29 cellular contexts compared by ENCODE assay signal in genomic region chr10:8520382-8520781, GRCh38.
DNase-seq lines count a peak whose midpoint lies in the region; ATAC-seq, FAIRE-seq and TF ChIP-seq lines count a peak whose summit lies in the region.
"Had no signal": no experiment of that assay in that cellular context is flagged by ENCODE, and none has a peak within 500 bp of the region (broad histone marks: within the 10 kb centered on the region; RNA-seq: fewer than 3 reads in every experiment).

No MANE protein-coding gene starts in this region.

- no peaks in the 10 kb centered on the region for H3F3A ChIP-seq in MM.1S (ENCODE audit: insufficient read depth, low read length)

- no peak overlapping the region for H3K14ac ChIP-seq in H1 (ENCODE audit: insufficient read length)

- ATAC-seq in HG02798 (IDR thresholded peaks at IDR 0.05; ENCODE audit: poor library complexity, unreplicated experiment) = no peak
- ATAC-seq in naive thymus-derived CD4-positive, alpha-beta T cell = no peak
- ATAC-seq: heart left ventricle, Right ventricle myocardium inferior had no signal

- no peak overlapping the region for H2BK12ac ChIP-seq in H1 (ENCODE audit: low read depth, low read length)

- H2BK15ac ChIP-seq in H1 (ENCODE audit: low read length) = no peak overlapping the region

- no peak overlapping the region for H2BK120ac ChIP-seq in H1 (replicated peaks; ENCODE audit: low read depth, low read length)

- no peak overlapping the region for H2BK5ac ChIP-seq in H1 (ENCODE audit: low read depth, low read length)

- POLR2A ChIA-PET in H1 (lab: Charles Lee; ENCODE audit: partially characterized antibody) = no interaction called here
- POLR2A ChIA-PET in naive thymus-derived CD4-positive, alpha-beta T cell (lab: Charles Lee) = no interaction called here

- H3K4me3 ChIP-seq in GM12864 (ENCODE audit: low read depth, low read length) (no peak overlapping the region), MM.1S (ENCODE audit: low read length) (no peak overlapping the region), H1 (ENCODE audit: extremely low read depth in 1 of 4, insufficient read depth in 2 of 4, low read depth in 3 of 4, low read length in 4 of 4) (no peak overlapping the region), parathyroid adenoma (ENCODE audit: low read depth, low read length) (no peak overlapping the region)
- no peak overlapping the region for H3K4me3 ChIP-seq in naive thymus-derived CD4-positive, alpha-beta T cell (ENCODE audit: low read length)
- H3K4me3 ChIP-seq: heart left ventricle, lung, testis, uterus had no signal

- FAIRE-seq in H1 (lab: Jason Lieb, UNC) = no peak
- FAIRE-seq: G401.6 had no signal

- H3K23ac ChIP-seq in H1 (ENCODE audit: insufficient read length) = no peak overlapping the region

- no peak overlapping the region for H3K27ac ChIP-seq in MM.1S (ENCODE audit: low read length)
- H3K27ac ChIP-seq in H1 (ENCODE audit: low read depth, low read length) = no peak overlapping the region
- H3K27ac ChIP-seq in parathyroid adenoma = no peak overlapping the region
- no peak overlapping the region for H3K27ac ChIP-seq in naive thymus-derived CD4-positive, alpha-beta T cell (ENCODE audit: low read depth, low read length)
- H3K27ac ChIP-seq: heart left ventricle, testis, uterus, VCaP had no signal

- H3K4ac ChIP-seq in H1 (replicated peaks; ENCODE audit: insufficient read length, low read depth, low read length) = no peak overlapping the region

- no peaks in the 10 kb centered on the region for H3K4me1 Mint-ChIP-seq in naive thymus-derived CD4-positive, alpha-beta T cell
- H3K4me1 Mint-ChIP-seq: CD8-positive, alpha-beta memory T cell had no signal

- no peak overlapping the region for H3K4me2 ChIP-seq in MM.1S (ENCODE audit: low read depth, low read length)
- H3K4me2 ChIP-seq in H1 (ENCODE audit: insufficient read depth in 1 of 2, low read depth in 2 of 2, low read length in 2 of 2) = no peak overlapping the region
- H3K4me2 ChIP-seq in parathyroid adenoma (ENCODE audit: low read length) = no peak overlapping the region

- H3K4me1 ChIP-seq in MM.1S (ENCODE audit: low read length) (no peaks in the 10 kb centered on the region), H1 (replicated peaks in 1 of 4; ENCODE audit: control insufficient read depth in 3 of 4, insufficient read depth in 4 of 4, low read length in 3 of 4) (no peaks in the 10 kb centered on the region; a peak in 3 of 7 replicates), parathyroid adenoma (no peaks in the 10 kb centered on the region)
- no peaks in the 10 kb centered on the region for H3K4me1 ChIP-seq in naive thymus-derived CD4-positive, alpha-beta T cell (ENCODE audit: control insufficient read depth in 2 of 2, insufficient read depth in 2 of 2, low read length in 2 of 2)
- H3K4me1 ChIP-seq: heart left ventricle, testis, uterus had no signal

- H4K5ac ChIP-seq in H1 (ENCODE audit: insufficient read length, low read depth, low read length) = no peak overlapping the region

- peaks cover 0 to 3% (median 0%) of the 10 kb centered on the region in 5 donors for H3K36me3 Mint-ChIP-seq in naive thymus-derived CD4-positive, alpha-beta T cell

- TF ChIP-seq EP300 in H1 (IDR thresholded peaks at IDR 0.05; ENCODE audit: borderline replicate concordance in 1 of 2, low read depth in 2 of 2, low read length in 2 of 2) = no peak

- peaks cover 2 to 9% (median 4%) of the 10 kb centered on the region in 5 donors for H3K27me3 Mint-ChIP-seq in naive thymus-derived CD4-positive, alpha-beta T cell

- H3K9me2 ChIP-seq in MM.1S (replicated peaks; ENCODE audit: insufficient read depth, low read length) = no peaks in the 10 kb centered on the region

- WGBS in H1 (ENCODE audit: extremely low coverage in 1 of 2, insufficient coverage in 1 of 2, insufficient read length in 1 of 2, insufficient replicate concordance in 2 of 2, low coverage in 1 of 2, low lambda C conversion rate in 2 of 2, missing lambda C conversion rate in 1 of 2), 2 experiments = 67% methylated on average over 2 of the region's 2 CpGs; no CpG with 5 or more reads in 1 of the 2 experiments

- TF ChIP-seq POLR2A in H1 (IDR thresholded peaks at IDR 0.05; ENCODE audit: control extremely low read depth in 1 of 2, low read depth in 2 of 2, low read length in 2 of 2) = no peak

- no peak overlapping the region for H3K4me3 Mint-ChIP-seq in naive thymus-derived CD4-positive, alpha-beta T cell
- H3K4me3 Mint-ChIP-seq: CD8-positive, alpha-beta memory T cell had no signal

- H4K8ac ChIP-seq in H1 (ENCODE audit: extremely low read depth, insufficient read depth, low read length) = no peak overlapping the region

- H3K27me3 ChIP-seq in MM.1S (replicated peaks; ENCODE audit: insufficient read depth, low read length) (no peaks in the 10 kb centered on the region), H1 (replicated peaks in 1 of 4; ENCODE audit: control insufficient read depth in 3 of 4, extremely low read depth in 1 of 4, insufficient read depth in 3 of 4, low read length in 3 of 4) (no peaks in the 10 kb centered on the region), parathyroid adenoma (ENCODE audit: control insufficient read depth, insufficient read depth, low read length) (no peaks in the 10 kb centered on the region)
- H3K27me3 ChIP-seq in naive thymus-derived CD4-positive, alpha-beta T cell (ENCODE audit: control insufficient read depth in 2 of 2, insufficient read depth in 2 of 2, low read length in 2 of 2) = no peaks in the 10 kb centered on the region
- H3K27me3 ChIP-seq: testis, uterus had no signal

- peak; percentile 42 to 44 for TF ChIP-seq RAD21 in H1 (IDR thresholded peaks at IDR 0.05 in 1 of 2, conservative IDR thresholded peaks at IDR 0.05 in 1 of 2; ENCODE audit: low read depth in 2 of 2, low read length in 2 of 2)

- H3K18ac ChIP-seq in H1 (ENCODE audit: extremely low read depth, low read length) = no peak overlapping the region

- peaks cover 0 to 10% (median 0%) of the 10 kb centered on the region in 11 donors for H3K9me3 Mint-ChIP-seq in naive thymus-derived CD4-positive, alpha-beta T cell

- no peaks in the 10 kb centered on the region for H3K23me2 ChIP-seq in H1 (ENCODE audit: low read depth, low read length)

- CTCF ChIA-PET in H1 (lab: Charles Lee; ENCODE audit: partially characterized antibody) = interaction anchor here (0.6 to 1.7 kb wide), 23 partner anchors 9 to 647 kb away, joined by 3 to 7 read pairs (median 4); no protein-coding TSS in a partner anchor
- CTCF ChIA-PET in naive thymus-derived CD4-positive, alpha-beta T cell (lab: Charles Lee) = no interaction called here

- H2BK20ac ChIP-seq in H1 (ENCODE audit: low read length) = no peak overlapping the region

- no peaks in the 10 kb centered on the region for H3K79me2 ChIP-seq in MM.1S (ENCODE audit: low read length)
- no peaks in the 10 kb centered on the region for H3K79me2 ChIP-seq in H1 (ENCODE audit: control insufficient read depth in 1 of 2, insufficient read depth in 2 of 2, low read length in 2 of 2)
- H3K79me2 ChIP-seq in parathyroid adenoma = no peaks in the 10 kb centered on the region

- no peaks in the 10 kb centered on the region for H3K79me1 ChIP-seq in H1 (ENCODE audit: low read depth, low read length)

- DNase-seq in GM12864 (ENCODE audit: low read depth) (no peak), MM.1S (no peak), H1 (ENCODE audit: low read depth in 1 of 2, low spot score in 2 of 2) (no peak), NCI-H1694 (lab: John Stamatoyannopoulos, UW) (no peak)
- DNase-seq in naive thymus-derived CD4-positive, alpha-beta T cell = no peak
- DNase-seq: activated CD4-positive, alpha-beta T cell treated with anti-CD3 and anti-CD28 coated beads for 48 hours; activated gamma-delta T cell; activated T-cell treated with anti-CD3 and anti-CD28 coated beads, Interleukin-2, amount 50 U/mL, for 1 hour; AML-193; CD8-positive, alpha-beta memory T cell; erythroblast; heart left ventricle; Karpas-422; MV-4-11; NCI-H1436 treated with DMSO at 0.1 percent for 48 hours; NCI-H2107; NCI-H446; NCI-H82; stimulated activated CD4-positive, alpha-beta T cell treated with anti-CD3 and anti-CD28 coated beads, Interleukin-15, amount 100 ng/mL, for 24 hours; stimulated activated naive CD4-positive, alpha-beta T cell treated with Interleukin-2 at 50 U/mL for 16 hours; testis; uterus had no signal

- H3K36me3 ChIP-seq in MM.1S (replicated peaks; ENCODE audit: insufficient read depth, low read length) (no peaks in the 10 kb centered on the region), H1 (ENCODE audit: control insufficient read depth in 2 of 4, insufficient read depth in 4 of 4, low read length in 3 of 4) (no peaks in the 10 kb centered on the region), parathyroid adenoma (ENCODE audit: control insufficient read depth, insufficient read depth, low read length) (no peaks in the 10 kb centered on the region)
- H3K36me3 ChIP-seq in naive thymus-derived CD4-positive, alpha-beta T cell (ENCODE audit: control insufficient read depth in 2 of 3, insufficient read depth in 3 of 3, low read length in 3 of 3) = no peaks in the 10 kb centered on the region
- H3K36me3 ChIP-seq: heart left ventricle, uterus had no signal

- H4K91ac ChIP-seq in H1 (replicated peaks; ENCODE audit: insufficient read length, low read length) = no peak overlapping the region

- H4K20me1 ChIP-seq in MM.1S (ENCODE audit: insufficient read depth, low read length) (no peaks in the 10 kb centered on the region), H1 (replicated peaks in 1 of 2; ENCODE audit: control insufficient read depth in 1 of 2, insufficient read depth in 2 of 2, low read length in 2 of 2) (no peaks in the 10 kb centered on the region)

- H3K9ac ChIP-seq in MM.1S (ENCODE audit: low read length) (no peak overlapping the region), H1 (replicated peaks in 1 of 4; ENCODE audit: extremely low read depth in 1 of 4, low read depth in 3 of 4, low read length in 3 of 4) (no peak overlapping the region), parathyroid adenoma (no peak overlapping the region)

- no peaks in the 10 kb centered on the region for H3K9me3 ChIP-seq in MM.1S (replicated peaks; ENCODE audit: insufficient read depth, low read length)
- H3K9me3 ChIP-seq in H1 (ENCODE audit: insufficient read depth in 2 of 2, low read depth in 1 of 2, low read length in 1 of 2) = no peaks in the 10 kb centered on the region
- no peaks in the 10 kb centered on the region for H3K9me3 ChIP-seq in parathyroid adenoma (ENCODE audit: control insufficient read depth, low read length)
- H3K9me3 ChIP-seq in naive thymus-derived CD4-positive, alpha-beta T cell (ENCODE audit: control insufficient read depth in 2 of 3, low read length in 3 of 3) = no peaks in the 10 kb centered on the region
- H3K9me3 ChIP-seq: heart left ventricle, testis, uterus had no signal

- TF ChIP-seq CTCF in GM12864 (IDR thresholded peaks at IDR 0.05; ENCODE audit: low read depth, low read length, missing control alignments) (peak; percentile 21), MM.1S (IDR thresholded peaks at IDR 0.05; ENCODE audit: low read length) (0 out of 2 replicates have a peak, but pooled peaks have one; percentile 14), H1 (IDR thresholded peaks at IDR 0.05; ENCODE audit: control extremely low read depth in 1 of 3, insufficient read depth in 1 of 3, low read depth in 1 of 3, low read length in 3 of 3) (peak in 1 of 3 experiments; percentile 49; a peak in 1 of 4 replicates), parathyroid adenoma (IDR thresholded peaks at IDR 0.05) (peak; percentile 8)

- no peak overlapping the region for H2AK5ac ChIP-seq in H1 (ENCODE audit: low read depth, low read length)

- no peak overlapping the region for H3K56ac ChIP-seq in H1 (replicated peaks; ENCODE audit: insufficient read length, low read depth, low read length)

- intact Hi-C loops in naive thymus-derived CD4-positive, alpha-beta T cell (cut with micrococcal nuclease) = no loop called here

- H2AFZ ChIP-seq in MM.1S (ENCODE audit: low read length) (no peak overlapping the region), H1 (ENCODE audit: low read length) (no peak overlapping the region), parathyroid adenoma (no peak overlapping the region)

- no peak overlapping the region for H3K27ac Mint-ChIP-seq in naive thymus-derived CD4-positive, alpha-beta T cell
- H3K27ac Mint-ChIP-seq: CD8-positive, alpha-beta memory T cell; progenitor cell of endocrine pancreas had no signal
